ENCODE assay signal across 9 cellular contexts in genomic region chr11:66544952-66545351, GRCh38. TPM values are rescaled to one million over a fixed set of nuclear protein-coding genes. Genes with fewer than 3 reads are reported as not detected.
DNase-seq lines count a peak whose midpoint lies in the region; ATAC-seq and TF ChIP-seq lines count a peak whose summit lies in the region.
"Not testable (repeated sequence)": the region's sequence is repeated elsewhere in the genome, so short reads cannot be mapped to it uniquely, and the experiment has no call there.
"Had no signal": no experiment of that assay in that cellular context is flagged by ENCODE, and none has a peak within 500 bp of the region (broad histone marks: within the 10 kb centered on the region; RNA-seq: fewer than 3 reads in every experiment).

No MANE protein-coding gene starts in this region.

- H3K9me3 Mint-ChIP-seq in activated naive CD8-positive, alpha-beta T cell (ENCODE audit: low read depth); effector memory CD8-positive, alpha-beta T cell; natural killer cell treated with Interleukin-12 subunit alpha and Interleukin-12 subunit beta and Interleukin-15 and Interleukin-18, amount 100 ng/mL, for 72 hours; stimulated activated memory B cell treated with anti-CD40 and anti-IgM and Interleukin-4, amounts not matched to agents 10 μg/mL and 1 μg/mL and 100 μg/mL, for 72 hours: not testable (repeated sequence)

- TF ChIP-seq EP300 in SK-N-SH (IDR thresholded peaks at IDR 0.05; ENCODE audit: borderline replicate concordance in 1 of 2, low read depth in 1 of 2, low read length in 1 of 2), result not testable (repeated sequence)

- not testable (repeated sequence) for H3F3A ChIP-seq in SK-N-SH (replicated peaks; ENCODE audit: insufficient read depth)

- POLR2A ChIA-PET in SK-N-SH (lab: Yijun Ruan, JAX), result interaction anchor here (0.6 to 1.4 kb wide), 3 partner anchors 12 to 23 kb away, joined by 3 to 6 read pairs (median 3); partner anchors contain the start of gene CTSF

- H3K4me3 ChIP-seq in BLaER1 treated with 17β-estradiol and CSF1 and Interleukin-3, amounts not matched to agents 10 nM and 100 nM, result peak overlapping the region; percentile 84 to 98 (median 94)
- peak overlapping the region; percentile 71; the same call in 1 of the 2 replicates for H3K4me3 ChIP-seq in HUES48 (ENCODE audit: low read depth, low read length)
- H3K4me3 ChIP-seq in SK-N-SH (ENCODE audit: low read depth in 2 of 2, low read length in 1 of 2), result peak overlapping the region; percentile 84 to 88
- H3K4me3 ChIP-seq in iPS-18c (ENCODE audit: insufficient read depth, low read depth, low read length), result peak overlapping the region; percentile 95; the same call in 1 of the 2 replicates

- not testable (repeated sequence) for TF ChIP-seq CTCF in SK-N-SH (IDR thresholded peaks at IDR 0.05)

- peaks cover 0 to 23% (median 0%) of the 10 kb centered on the region in 11 experiments; a peak in 3 of 22 replicates for H4K20me1 ChIP-seq in BLaER1 treated with 17β-estradiol and CSF1 and Interleukin-3, amounts not matched to agents 10 nM and 100 nM
- H4K20me1 ChIP-seq in SK-N-SH (ENCODE audit: insufficient read depth), result not testable (repeated sequence)

- not testable (repeated sequence) for H3K36me3 Mint-ChIP-seq in activated naive CD8-positive, alpha-beta T cell
- H3K36me3 Mint-ChIP-seq in effector memory CD8-positive, alpha-beta T cell (ENCODE audit: insufficient read depth), result peaks cover 13% of the 10 kb centered on the region
- peaks cover 14% of the 10 kb centered on the region for H3K36me3 Mint-ChIP-seq in natural killer cell treated with Interleukin-12 subunit alpha and Interleukin-12 subunit beta and Interleukin-15 and Interleukin-18, amount 100 ng/mL, for 72 hours
- H3K36me3 Mint-ChIP-seq in stimulated activated memory B cell treated with anti-CD40 and anti-IgM and Interleukin-4, amounts not matched to agents 10 μg/mL and 1 μg/mL and 100 μg/mL, for 72 hours, result peaks cover 26% of the 10 kb centered on the region

- ATAC-seq in effector memory CD8-positive, alpha-beta T cell (replicated peaks); natural killer cell treated with Interleukin-12 subunit alpha and Interleukin-12 subunit beta and Interleukin-15 and Interleukin-18, amount 100 ng/mL, for 72 hours; stimulated activated memory B cell treated with anti-CD40 and anti-IgM and Interleukin-4, amounts not matched to agents 10 μg/mL and 1 μg/mL and 100 μg/mL, for 72 hours: not testable (repeated sequence)

- H3K27me3 Mint-ChIP-seq in activated naive CD8-positive, alpha-beta T cell; effector memory CD8-positive, alpha-beta T cell; natural killer cell treated with Interleukin-12 subunit alpha and Interleukin-12 subunit beta and Interleukin-15 and Interleukin-18, amount 100 ng/mL, for 72 hours; stimulated activated memory B cell treated with anti-CD40 and anti-IgM and Interleukin-4, amounts not matched to agents 10 μg/mL and 1 μg/mL and 100 μg/mL, for 72 hours: not testable (repeated sequence)

- CTCF ChIA-PET in SK-N-SH (lab: Yijun Ruan, JAX), result interaction anchor here (0.8 to 2.8 kb wide), 5 partner anchors 10 to 717 kb away, joined by 3 to 20 read pairs (median 4); partner anchors contain the start of gene RBM4B

- H3K79me2 ChIP-seq in SK-N-SH (ENCODE audit: insufficient read depth), result not testable (repeated sequence)

- peaks cover 22% of the 10 kb centered on the region for H3K4me1 Mint-ChIP-seq in activated naive CD8-positive, alpha-beta T cell (ENCODE audit: low read depth)
- H3K4me1 Mint-ChIP-seq in effector memory CD8-positive, alpha-beta T cell (ENCODE audit: low read depth in 2 of 2), result peaks cover 35 to 40% of the 10 kb centered on the region in 2 donors
- peaks cover 35 to 40% of the 10 kb centered on the region in 2 donors for H3K4me1 Mint-ChIP-seq in natural killer cell treated with Interleukin-12 subunit alpha and Interleukin-12 subunit beta and Interleukin-15 and Interleukin-18, amount 100 ng/mL, for 72 hours (ENCODE audit: low read depth in 2 of 2)
- peaks cover 35% of the 10 kb centered on the region for H3K4me1 Mint-ChIP-seq in stimulated activated memory B cell treated with anti-CD40 and anti-IgM and Interleukin-4, amounts not matched to agents 10 μg/mL and 1 μg/mL and 100 μg/mL, for 72 hours

- peaks cover 12 to 34% (median 29%) of the 10 kb centered on the region in 11 experiments; a peak in 21 of 22 replicates for H3K36me3 ChIP-seq in BLaER1 treated with 17β-estradiol and CSF1 and Interleukin-3, amounts not matched to agents 10 nM and 100 nM
- not testable (repeated sequence) for H3K36me3 ChIP-seq in HUES48 (ENCODE audit: control insufficient read depth, insufficient read depth, low read length); SK-N-SH (replicated peaks in 1 of 2; ENCODE audit: control insufficient read depth in 1 of 2, insufficient read depth in 2 of 2, low read length in 1 of 2)

- not testable (repeated sequence) for H2AFZ ChIP-seq in SK-N-SH (ENCODE audit: low read depth)

- TF ChIP-seq RAD21 in SK-N-SH (IDR thresholded peaks at IDR 0.05; ENCODE audit: low read length), result not testable (repeated sequence)

- WGBS in SK-N-SH (ENCODE audit: low lambda C conversion rate), result 82% methylated on average over 14 of the region's 14 CpGs

- H3K4me2 ChIP-seq in BLaER1 treated with 17β-estradiol and CSF1 and Interleukin-3, amounts not matched to agents 10 nM and 100 nM, result peak overlapping the region; percentile 82 to 99 (median 96)
- H3K4me2 ChIP-seq in SK-N-SH, result peak overlapping the region; percentile 89

- DNase-seq in SK-N-SH; effector memory CD8-positive, alpha-beta T cell; natural killer cell treated with Interleukin-12 subunit alpha and Interleukin-12 subunit beta and Interleukin-15 and Interleukin-18, amount 100 ng/mL, for 72 hours (ENCODE audit: low spot score): not testable (repeated sequence)

- peak overlapping the region; percentile 76 to 96 (median 92); a peak in 21 of 22 replicates for H3K27ac ChIP-seq in BLaER1 treated with 17β-estradiol and CSF1 and Interleukin-3, amounts not matched to agents 10 nM and 100 nM
- H3K27ac ChIP-seq in HUES48 (ENCODE audit: low read depth, low read length); SK-N-SH (ENCODE audit: low read depth in 2 of 2, low read length in 1 of 2): not testable (repeated sequence)

- H3K9ac ChIP-seq in BLaER1 treated with 17β-estradiol and CSF1 and Interleukin-3, amounts not matched to agents 10 nM and 100 nM, result peak overlapping the region; percentile 91 to 98 (median 94)
- H3K9ac ChIP-seq in HUES48 (ENCODE audit: low read depth, low read length) (0 out of 2 replicates have a peak overlapping the region, but pooled peaks have one; percentile 39), SK-N-SH (peak overlapping the region; percentile 86)

- H3K9me3 ChIP-seq in BLaER1 treated with 17β-estradiol and CSF1 and Interleukin-3, amounts not matched to agents 10 nM and 100 nM (replicated peaks in 1 of 11); HUES48 (ENCODE audit: control insufficient read depth, insufficient read depth, low read length); SK-N-SH; iPS-18c (ENCODE audit: control insufficient read depth, insufficient read depth, low read length): not testable (repeated sequence)

- peak overlapping the region; percentile 89 for H3K27ac Mint-ChIP-seq in activated naive CD8-positive, alpha-beta T cell
- peak overlapping the region; percentile 86 to 93 for H3K27ac Mint-ChIP-seq in effector memory CD8-positive, alpha-beta T cell
- peak overlapping the region; percentile 74 to 89 for H3K27ac Mint-ChIP-seq in natural killer cell treated with Interleukin-12 subunit alpha and Interleukin-12 subunit beta and Interleukin-15 and Interleukin-18, amount 100 ng/mL, for 72 hours
- H3K27ac Mint-ChIP-seq in stimulated activated memory B cell treated with anti-CD40 and anti-IgM and Interleukin-4, amounts not matched to agents 10 μg/mL and 1 μg/mL and 100 μg/mL, for 72 hours, result peak overlapping the region; percentile 72

- H3K9me2 ChIP-seq in SK-N-SH, result not testable (repeated sequence)

- H3K27me3 ChIP-seq in BLaER1 treated with 17β-estradiol and CSF1 and Interleukin-3, amounts not matched to agents 10 nM and 100 nM; HUES48 (ENCODE audit: control insufficient read depth, insufficient read depth, low read length); SK-N-SH (ENCODE audit: insufficient read depth): not testable (repeated sequence)

- H3K4me1 ChIP-seq in BLaER1 treated with 17β-estradiol and CSF1 and Interleukin-3, amounts not matched to agents 10 nM and 100 nM, result peaks cover 34 to 57% (median 47%) of the 10 kb centered on the region in 10 experiments
- peaks cover 18% of the 10 kb centered on the region; the same call in 1 of the 2 replicates for H3K4me1 ChIP-seq in HUES48 (ENCODE audit: control insufficient read depth, insufficient read depth, low read length)
- H3K4me1 ChIP-seq in SK-N-SH (ENCODE audit: control insufficient read depth in 1 of 2, insufficient read depth in 2 of 2, low read depth in 1 of 2, low read length in 1 of 2), result not testable (repeated sequence)

- peak overlapping the region; percentile 90 for H3K4me3 Mint-ChIP-seq in activated naive CD8-positive, alpha-beta T cell
- peak overlapping the region; percentile 89 to 94 for H3K4me3 Mint-ChIP-seq in effector memory CD8-positive, alpha-beta T cell
- peak overlapping the region; percentile 96 for H3K4me3 Mint-ChIP-seq in natural killer cell treated with Interleukin-12 subunit alpha and Interleukin-12 subunit beta and Interleukin-15 and Interleukin-18, amount 100 ng/mL, for 72 hours
- H3K4me3 Mint-ChIP-seq in stimulated activated memory B cell treated with anti-CD40 and anti-IgM and Interleukin-4, amounts not matched to agents 10 μg/mL and 1 μg/mL and 100 μg/mL, for 72 hours, result peak overlapping the region; percentile 87

RNA-seq across cellular contexts. Expression of gene ZDHHC24, which starts 0.9 kb away (rescaled TPM):
- polyA plus RNA-seq in SK-N-SH (2012; rRNA removed), result 12.6 and 13.1 TPM in 2 replicates
- 9.6 and 12.5 TPM in 2 replicates for polyA plus RNA-seq in SK-N-SH (2012; cell fraction: cytosol; rRNA removed)
- 10.8 and 12.0 TPM in 2 replicates for polyA plus RNA-seq in SK-N-SH (2012; cell fraction: nucleus; rRNA removed)
- 10 to 100 TPM; 15.9 to 19.5 TPM for total RNA-seq in natural killer cell treated with Interleukin-12 subunit alpha and Interleukin-12 subunit beta and Interleukin-15 and Interleukin-18, amount 100 ng/mL, for 72 hours

RNA-seq across cellular contexts. Expression of gene ACTN3, which starts 1.8 kb away (rescaled TPM):
- 0.02 and 0.03 TPM in 2 replicates for polyA plus RNA-seq in SK-N-SH (2012; rRNA removed)
- 0.01 TPM in 1 of 2 replicates, not detected in the other for polyA plus RNA-seq in SK-N-SH (2012; cell fraction: cytosol; rRNA removed)
- polyA plus RNA-seq in SK-N-SH (2012; cell fraction: nucleus; rRNA removed), result 0.19 and 0.23 TPM in 2 replicates
- under 1 TPM; 0.12 to 0.73 TPM for total RNA-seq in natural killer cell treated with Interleukin-12 subunit alpha and Interleukin-12 subunit beta and Interleukin-15 and Interleukin-18, amount 100 ng/mL, for 72 hours
- total RNA-seq: right atrium auricular region had no signal

RNA-seq across cellular contexts. Expression of gene CTSF, which starts 23.5 kb away (rescaled TPM):
- 57.2 and 60.1 TPM in 2 replicates for polyA plus RNA-seq in SK-N-SH (2012; rRNA removed)
- 37.6 and 48.6 TPM in 2 replicates for polyA plus RNA-seq in SK-N-SH (2012; cell fraction: cytosol; rRNA removed)
- 115 and 131 TPM in 2 replicates for polyA plus RNA-seq in SK-N-SH (2012; cell fraction: nucleus; rRNA removed)
- total RNA-seq in natural killer cell treated with Interleukin-12 subunit alpha and Interleukin-12 subunit beta and Interleukin-15 and Interleukin-18, amount 100 ng/mL, for 72 hours, result 1 to 10 TPM; 2.7 to 3.8 TPM

RNA-seq across cellular contexts. Expression of gene BBS1, which starts 34.5 kb away (rescaled TPM):
- polyA plus RNA-seq in SK-N-SH (2012; rRNA removed), result 24.8 and 34.3 TPM in 2 replicates
- polyA plus RNA-seq in SK-N-SH (2012; cell fraction: cytosol; rRNA removed), result 11.4 and 17.2 TPM in 2 replicates
- polyA plus RNA-seq in SK-N-SH (2012; cell fraction: nucleus; rRNA removed), result 98.7 and 104 TPM in 2 replicates
- total RNA-seq in natural killer cell treated with Interleukin-12 subunit alpha and Interleukin-12 subunit beta and Interleukin-15 and Interleukin-18, amount 100 ng/mL, for 72 hours, result 10 to 100 TPM; 20.5 to 21.7 TPM

RNA-seq across cellular contexts. Expression of gene CCDC87, which starts 47.9 kb away (rescaled TPM):
- 0.06 and 0.21 TPM in 2 replicates for polyA plus RNA-seq in SK-N-SH (2012; rRNA removed)
- polyA plus RNA-seq in SK-N-SH (2012; cell fraction: cytosol; rRNA removed), result 0.14 and 0.15 TPM in 2 replicates
- polyA plus RNA-seq in SK-N-SH (2012; cell fraction: nucleus; rRNA removed), result 0.12 and 0.22 TPM in 2 replicates
- not detected for total RNA-seq in natural killer cell treated with Interleukin-12 subunit alpha and Interleukin-12 subunit beta and Interleukin-15 and Interleukin-18, amount 100 ng/mL, for 72 hours

Comparison
In these comparisons a context has a peak if more than half of its experiments do, and no peak if none do; other contexts are left out.
1. H3K9ac ChIP-seq: peak in every context shown above with its lines; median percentile 94 in BLaER1 treated with 17β-estradiol and CSF1 and Interleukin-3, amounts not matched to agents 10 nM and 100 nM; 86 in SK-N-SH; 39 in HUES48.